Comparison of ENCODE assay signal across 1 cellular context in the genomic region with DNA sequence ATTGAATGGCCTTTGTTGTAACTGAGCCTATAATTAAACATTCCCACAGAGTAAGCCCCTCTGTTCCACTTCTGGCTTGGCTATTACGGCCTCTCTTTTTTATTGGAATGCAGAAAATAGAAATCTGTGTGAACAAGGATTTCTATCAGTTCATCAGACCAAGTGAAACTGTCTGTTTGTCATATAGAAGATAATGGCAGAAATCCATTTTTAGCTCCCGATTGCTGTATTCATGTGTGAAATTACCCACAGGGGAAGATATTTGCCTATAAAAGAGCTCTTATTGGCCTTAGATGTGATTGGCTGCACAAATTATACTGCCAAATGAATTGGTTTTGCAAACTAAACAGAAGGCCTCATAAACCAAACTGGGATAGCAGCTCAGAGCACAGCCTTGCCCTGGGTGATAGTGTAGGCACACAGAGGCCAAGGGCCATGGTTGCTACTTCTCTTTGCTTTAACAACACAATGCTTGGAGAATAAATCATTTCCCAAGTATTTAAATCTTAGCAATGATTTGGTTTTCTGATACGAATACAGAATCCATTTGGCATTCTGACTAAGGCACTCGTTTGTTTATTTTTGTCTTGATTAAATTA.
TF ChIP-seq lines count a peak whose summit lies in the region.

No MANE protein-coding gene starts in this region.

TF ChIP-seq in H1, 55 proteins besides CTCF, POLR2A, EP300 and RAD21:
- TF ChIP-seq NRF1 (IDR thresholded peaks at IDR 0.05; ENCODE audit: low read depth, low read length) (no peak), CHD2 (IDR thresholded peaks at IDR 0.05; ENCODE audit: low read length) (no peak), GTF2F1 (IDR thresholded peaks at IDR 0.05; ENCODE audit: borderline replicate concordance, low read depth, low read length) (no peak), BCL11A (IDR thresholded peaks at IDR 0.05; ENCODE audit: low read depth in 2 of 2, low read length in 2 of 2) (no peak), HDAC6 (IDR thresholded peaks at IDR 0.05; ENCODE audit: low read depth, low read length) (no peak)
- TF ChIP-seq, protein P1, sequence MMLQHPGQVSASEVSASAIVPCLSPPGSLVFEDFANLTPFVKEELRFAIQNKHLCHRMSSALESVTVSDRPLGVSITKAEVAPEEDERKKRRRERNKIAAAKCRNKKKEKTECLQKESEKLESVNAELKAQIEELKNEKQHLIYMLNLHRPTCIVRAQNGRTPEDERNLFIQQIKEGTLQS (IDR thresholded peaks at IDR 0.05; ENCODE audit: insufficient read depth, low read depth, low read length), result no peak
